ENCODE assay signal across 8 cellular contexts in genomic region chr17:73092518-73093135, GRCh38. TPM values are rescaled to one million over a fixed set of nuclear protein-coding genes. Genes with fewer than 3 reads are reported as not detected.
DNase-seq lines count a peak whose midpoint lies in the region; ATAC-seq and TF ChIP-seq lines count a peak whose summit lies in the region.

A gene with protein sequence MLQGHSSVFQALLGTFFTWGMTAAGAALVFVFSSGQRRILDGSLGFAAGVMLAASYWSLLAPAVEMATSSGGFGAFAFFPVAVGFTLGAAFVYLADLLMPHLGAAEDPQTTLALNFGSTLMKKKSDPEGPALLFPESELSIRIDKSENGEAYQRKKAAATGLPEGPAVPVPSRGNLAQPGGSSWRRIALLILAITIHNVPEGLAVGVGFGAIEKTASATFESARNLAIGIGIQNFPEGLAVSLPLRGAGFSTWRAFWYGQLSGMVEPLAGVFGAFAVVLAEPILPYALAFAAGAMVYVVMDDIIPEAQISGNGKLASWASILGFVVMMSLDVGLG (minus strand): TSS chr17:73092688. CDS start chr17:73088764, 3,924 bp downstream.

- WGBS in trophoblast cell (ENCODE audit: extremely low coverage, insufficient coverage, insufficient read length) = no CpG with 5 or more reads among the region's 23 CpGs
- WGBS in transverse colon (ENCODE audit: low coverage in 1 of 2), 2 donors = 10 to 37% methylated on average over 3 to 23 of the region's 23 CpGs

- H3K9me3 ChIP-seq in cardiac muscle cell (ENCODE audit: low read depth) (no peaks in the 10 kb centered on the region), trophoblast cell (ENCODE audit: insufficient read depth, low read depth, low read length) (no peaks in the 10 kb centered on the region), transverse colon (no peaks in the 10 kb centered on the region)

- peaks cover 4% of the 10 kb centered on the region for H3K79me1 ChIP-seq in trophoblast cell (ENCODE audit: low read length)

- H3K4me3 ChIP-seq in cardiac muscle cell (peak within 1 kb of the TSS; percentile 50), trophoblast cell (ENCODE audit: low read depth, low read length) (peak within 1 kb of the TSS; percentile 74), transverse colon (peak within 1 kb of the TSS; percentile 54 to 72 (median 63))

- intact Hi-C loops in transverse colon (cut with DNase I; ENCODE audit: low total_unique reads) = no loop called here

- H3K9ac ChIP-seq in trophoblast cell (ENCODE audit: low read length) = peak within 1 kb of the TSS; percentile 59

- H4K12ac ChIP-seq in trophoblast cell (ENCODE audit: low read depth, low read length) = peak within 1 kb of the TSS; percentile 44

- ATAC-seq in HG02642 (IDR thresholded peaks at IDR 0.05; ENCODE audit: poor library complexity, unreplicated experiment) = peak; percentile 99

- H3K79me2 ChIP-seq in trophoblast cell (ENCODE audit: control insufficient read depth, insufficient read depth, low read length, poor library complexity) = peaks cover 2% of the 10 kb centered on the region

- H3K27ac ChIP-seq in cardiac muscle cell (no peak within 1 kb of the TSS), trophoblast cell (ENCODE audit: low read depth, low read length) (no peak within 1 kb of the TSS), transverse colon (peak within 1 kb of the TSS; percentile 64 to 83 (median 72))

- in situ Hi-C loops in transverse colon (cut with MboI; ENCODE audit: low pct_ligation_motif_present in 1 of 4, low pct_unique_long_range_greater_than_20kb in 1 of 4, low sequenced_read_pairs in 3 of 4) = no loop called here

- H3K4me1 ChIP-seq in cardiac muscle cell (ENCODE audit: low read depth) = no peaks in the 10 kb centered on the region
- H3K4me1 ChIP-seq in trophoblast cell (ENCODE audit: control insufficient read depth in 1 of 2, insufficient read depth in 2 of 2, low read length in 2 of 2) = peaks cover 10 to 18% of the 10 kb centered on the region in 2 experiments
- peaks cover 4 to 31% (median 17%) of the 10 kb centered on the region in 4 donors for H3K4me1 ChIP-seq in transverse colon

- H3K4me2 ChIP-seq in trophoblast cell (ENCODE audit: low read length) = peak within 1 kb of the TSS; percentile 81

- no peaks in the 10 kb centered on the region for H3K27me3 ChIP-seq in cardiac muscle cell
- no peaks in the 10 kb centered on the region for H3K27me3 ChIP-seq in trophoblast cell (ENCODE audit: insufficient read depth, low read length)
- peaks cover 4% of the 10 kb centered on the region for H3K27me3 ChIP-seq in transverse colon

- H3K4ac ChIP-seq in trophoblast cell (ENCODE audit: low read depth, low read length) = peak within 1 kb of the TSS; percentile 34

- no peaks in the 10 kb centered on the region for H3K36me3 ChIP-seq in cardiac muscle cell
- peaks cover under 1 to 3% of the 10 kb centered on the region in 2 experiments for H3K36me3 ChIP-seq in trophoblast cell (ENCODE audit: control insufficient read depth in 1 of 2, insufficient read depth in 2 of 2, low read length in 2 of 2)
- no peaks in the 10 kb centered on the region for H3K36me3 ChIP-seq in transverse colon

- peak within 1 kb of the TSS; percentile 41 for H3K14ac ChIP-seq in trophoblast cell (ENCODE audit: low read length)

- peak within 1 kb of the TSS; percentile 31 for H3K18ac ChIP-seq in trophoblast cell (ENCODE audit: low read length)

- TF ChIP-seq CTCF in cardiac muscle cell (IDR thresholded peaks at IDR 0.05; ENCODE audit: low read depth, low read length) = no peak
- peak in 1 of 5 experiments; percentile 14 for TF ChIP-seq CTCF in transverse colon (IDR thresholded peaks at IDR 0.05)

- no peak within 1 kb of the TSS for H3K23ac ChIP-seq in trophoblast cell (ENCODE audit: low read length)

- no peak within 1 kb of the TSS for H2AK5ac ChIP-seq in trophoblast cell (ENCODE audit: low read length)

- peak within 1 kb of the TSS; percentile 23 for H2BK5ac ChIP-seq in trophoblast cell (ENCODE audit: low read depth, low read length, poor library complexity)

- TF ChIP-seq POLR2A in GM10847 (IDR thresholded peaks at IDR 0.05; ENCODE audit: extremely low read depth, insufficient read length) = peak; percentile 71
- peak; percentile 44 for TF ChIP-seq POLR2A in transverse colon (IDR thresholded peaks at IDR 0.05)

- peak within 1 kb of the TSS; percentile 4 for H2BK120ac ChIP-seq in trophoblast cell (ENCODE audit: insufficient read depth, low read length, poor library complexity)

- peak within 1 kb of the TSS; percentile 55 for H2AFZ ChIP-seq in trophoblast cell (ENCODE audit: insufficient read depth, low read length, poor library complexity)

- H4K8ac ChIP-seq in trophoblast cell (ENCODE audit: low read depth, low read length) = peak within 1 kb of the TSS; percentile 86

- DNase-seq in NCI-H1105 treated with DMSO at 0.1 percent for 48 hours (lab: John Stamatoyannopoulos, UW) = peak; percentile 87
- DNase-seq in SW 1271 (lab: John Stamatoyannopoulos, UW) = peak; percentile 83 to 91
- DNase-seq in activated naive CD8-positive, alpha-beta T cell treated with anti-CD3 and anti-CD28 coated beads, Interleukin-2, amount 50 U/mL, for 16 hours (ENCODE audit: low read depth, low spot score) = peak; percentile 84
- peak; percentile 92 to 95 for DNase-seq in cardiac muscle cell (ENCODE audit: low read depth in 1 of 2, low spot score in 1 of 2)
- DNase-seq in trophoblast cell = peak; percentile 88 to 93
- DNase-seq in transverse colon = peak; percentile 94

- H2BK12ac ChIP-seq in trophoblast cell (ENCODE audit: low read length) = peak within 1 kb of the TSS; percentile 64

- H4K91ac ChIP-seq in trophoblast cell (ENCODE audit: low read depth, low read length) = peak within 1 kb of the TSS; percentile 60

- no peak for TF ChIP-seq EP300 in transverse colon (IDR thresholded peaks at IDR 0.05; ENCODE audit: low read depth)

RNA-seq across cellular contexts. Expression of the gene that starts here (rescaled TPM):
- total RNA-seq in cardiac muscle cell (10.8 and 11.7 TPM in 2 replicates), transverse colon (10 to 100 TPM; 20.7 to 49.7 (median 33.3) TPM)
- 5.1 and 5.9 TPM in 2 replicates for polyA plus RNA-seq in cardiac muscle cell
- 19.4 and 20.0 TPM in 2 replicates for polyA plus RNA-seq in trophoblast cell (2013)

Comparison
In these comparisons a context has a peak if more than half of its experiments do, and no peak if none do; other contexts are left out.
1. H3K27ac ChIP-seq: peak in transverse colon (4 of 4); none in cardiac muscle cell (single experiment) and trophoblast cell (single experiment).
2. Peak in every context shown above with its lines, with median percentiles within 50 percentile points of each other: DNase-seq and H3K4me3 ChIP-seq.